Comparison of ENCODE assay signal across 11 cellular contexts in genomic region chr10:47768076-47768475, GRCh38. TPM values are rescaled to one million over a fixed set of nuclear protein-coding genes. Genes with fewer than 3 reads are reported as not detected.
A peak's percentile ranks its signal among the peaks of the same experiment; 100 is the strongest.
DNase-seq lines count a peak whose midpoint lies in the region; ATAC-seq, FAIRE-seq and TF ChIP-seq lines count a peak whose summit lies in the region.
"Not testable (repeated sequence)": the region's sequence is repeated elsewhere in the genome, so short reads cannot be mapped to it uniquely, and the experiment has no call there.
"Had no signal": no experiment of that assay in that cellular context is flagged by ENCODE, and none has a peak within 500 bp of the region (broad histone marks: within the 10 kb centered on the region; RNA-seq: fewer than 3 reads in every experiment).

No MANE protein-coding gene starts in this region.

- not testable (repeated sequence) for TF ChIP-seq CTCF in PC-3 (conservative IDR thresholded peaks at IDR 0.05; ENCODE audit: low read depth, low read length); astrocyte (IDR thresholded peaks at IDR 0.05; ENCODE audit: insufficient read depth, low read depth, low read length); fibroblast of pulmonary artery (IDR thresholded peaks at IDR 0.05; ENCODE audit: low read length, missing control alignments)

- FAIRE-seq in astrocyte (lab: Jason Lieb, UNC) = not testable (repeated sequence)

- H3K9me3 ChIP-seq in PC-3 (ENCODE audit: low read length); astrocyte (ENCODE audit: insufficient read depth, low read depth, low read length): not testable (repeated sequence)

- POLR2A ChIA-PET in PC-3 (lab: Charles Lee; ENCODE audit: unreplicated experiment) = not testable (repeated sequence)

- not testable (repeated sequence) for ATAC-seq in PC-3

- not testable (repeated sequence) for H3K9me3 Mint-ChIP-seq in astrocyte (ENCODE audit: unreplicated experiment)

- H3K27me3 ChIP-seq in PC-3 (ENCODE audit: low read length); astrocyte (ENCODE audit: insufficient read depth, low read length): not testable (repeated sequence)

- not testable (repeated sequence) for H3K27ac ChIP-seq in PC-3 (ENCODE audit: low read length); astrocyte (ENCODE audit: low read depth, low read length)

- H3K27ac Mint-ChIP-seq in astrocyte (ENCODE audit: unreplicated experiment) = not testable (repeated sequence)

- CTCF ChIA-PET in PC-3 (lab: Charles Lee) = not testable (repeated sequence)

- not testable (repeated sequence) for H3K4me3 Mint-ChIP-seq in astrocyte (ENCODE audit: unreplicated experiment)

- DNase-seq in A172 (ENCODE audit: low spot score) (peak; percentile 0), GM04503 (ENCODE audit: low read depth) (peak; percentile 21), PC-3 (peak; percentile 9), astrocyte (ENCODE audit: low read depth) (peak; percentile 36), dedifferentiated amniotic fluid mesenchymal stem cell (ENCODE audit: extremely low spot score) (peak; percentile 18), fibroblast of pulmonary artery (ENCODE audit: low read depth) (peak; percentile 49), left kidney (ENCODE audit: low read depth, low spot score) (peak; percentile 37), renal cortical epithelial cell (ENCODE audit: low read depth) (peak; percentile 48)

- H3K4me3 ChIP-seq in PC-3 (ENCODE audit: low read length); astrocyte (ENCODE audit: insufficient read depth, low read depth, low read length); fibroblast of pulmonary artery (replicated peaks; ENCODE audit: low read depth, low read length): not testable (repeated sequence)

- not testable (repeated sequence) for BruUV-seq in PC-3 (replicated peaks; lab: Mats Ljungman, UMichigan)

- H2AFZ ChIP-seq in PC-3 (ENCODE audit: low read length); astrocyte (ENCODE audit: low read depth, low read length): not testable (repeated sequence)

- not testable (repeated sequence) for H3F3A ChIP-seq in PC-3 (ENCODE audit: low read length, unreplicated experiment)

- H3K4me1 ChIP-seq in PC-3 (ENCODE audit: insufficient read depth, low read length); astrocyte (ENCODE audit: insufficient read depth, low read length): not testable (repeated sequence)

- H3K27me3 Mint-ChIP-seq in astrocyte (ENCODE audit: low read depth, unreplicated experiment) = not testable (repeated sequence)

- not testable (repeated sequence) for H3K36me3 Mint-ChIP-seq in astrocyte (ENCODE audit: low read depth, unreplicated experiment)

- H3K4me1 Mint-ChIP-seq in astrocyte (ENCODE audit: low read depth, unreplicated experiment) = not testable (repeated sequence)

- intact Hi-C loops in PC-3 (cut with micrococcal nuclease) = not testable (repeated sequence)

- not testable (repeated sequence) for H3K9ac ChIP-seq in PC-3 (ENCODE audit: low read length); astrocyte (ENCODE audit: low read length)

- H3K36me3 ChIP-seq in PC-3 (ENCODE audit: low read depth, low read length); astrocyte (ENCODE audit: insufficient read depth, low read length): not testable (repeated sequence)

- not testable (repeated sequence) for H3K4me2 ChIP-seq in PC-3 (ENCODE audit: low read length); astrocyte (ENCODE audit: low read length)

- not testable (repeated sequence) for H3K9me2 ChIP-seq in PC-3 (replicated peaks; ENCODE audit: low read length)

- not testable (repeated sequence) for H4K20me1 ChIP-seq in PC-3 (ENCODE audit: low read length); astrocyte (ENCODE audit: insufficient read depth, low read length)

- H3K79me2 ChIP-seq in PC-3 (ENCODE audit: low read length); astrocyte (ENCODE audit: insufficient read depth, low read length): not testable (repeated sequence)

RNA-seq across cellular contexts. Expression of gene SYT15B, which starts 4.7 kb away (rescaled TPM):
- total RNA-seq in A172 (2014; rRNA removed; shearing (Covaris generic)) = 0.09 TPM in 1 of 2 replicates, not detected in the other
- total RNA-seq in PC-3 (2014; rRNA removed) = 0.06 TPM in 1 of 2 replicates, not detected in the other
- total RNA-seq in astrocyte = 1.5 and 1.7 TPM in 2 replicates
- 0.52 and 2.3 TPM in 2 replicates for total RNA-seq in renal cortical epithelial cell
- total RNA-seq: epithelial cell of proximal tubule, SK-MEL-5, skeletal muscle tissue had no signal
